In the genomic region with DNA sequence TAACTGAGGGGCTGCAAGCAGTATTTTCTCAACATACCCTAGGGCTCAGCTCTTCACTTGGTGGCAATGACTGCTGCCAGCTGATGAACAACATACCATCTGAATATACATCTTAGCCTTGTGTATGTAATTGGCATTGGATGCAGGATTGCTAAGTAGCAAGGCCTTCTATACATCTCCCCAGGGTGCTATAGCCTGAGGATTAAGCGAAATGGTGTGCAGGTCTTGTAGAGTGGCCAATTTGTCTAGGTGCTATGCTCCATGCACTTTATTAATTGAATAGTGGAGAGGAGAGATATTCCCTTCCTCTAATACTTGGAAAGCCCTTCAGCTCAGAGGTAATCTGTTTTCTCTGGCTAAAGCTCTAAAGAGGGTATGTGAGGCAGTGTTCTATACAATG, we compare ENCODE assay signal across 6 cellular contexts.
"Had no signal": no experiment of that assay in that cellular context is flagged by ENCODE, and none has a peak within 500 bp of the region (broad histone marks: within the 10 kb centered on the region; RNA-seq: fewer than 3 reads in every experiment).

No MANE protein-coding gene starts in this region.

- H3K27ac ChIP-seq: HL-60, KMS-11 had no signal

- DNase-seq: H9, HCEC 1CT, KBM-7 had no signal

- H3K4me3 ChIP-seq: GM23338 had no signal
